ENCODE assay signal across 1 cellular context in genomic region chr1:118461154-118461553, GRCh38.
TF ChIP-seq lines count a peak whose summit lies in the region.

No MANE protein-coding gene starts in this region.

TF ChIP-seq in GM23338, 12 proteins besides CTCF, POLR2A, EP300 and RAD21 (continued from another document):
- no peak for TF ChIP-seq ZNF462 (CRISPR knock-in tag; IDR thresholded peaks at IDR 0.05)
- no peak for TF ChIP-seq ZNF114 (CRISPR knock-in tag; IDR thresholded peaks at IDR 0.05)
- TF ChIP-seq CREB1 (CRISPR knock-in tag; IDR thresholded peaks at IDR 0.05; ENCODE audit: low read depth), result no peak
- no peak for TF ChIP-seq STAT1 (IDR thresholded peaks at IDR 0.05; ENCODE audit: unreplicated experiment)
- no peak for TF ChIP-seq REST (IDR thresholded peaks at IDR 0.05; ENCODE audit: unreplicated experiment)
- TF ChIP-seq ZNF331 (CRISPR knock-in tag; IDR thresholded peaks at IDR 0.05; ENCODE audit: low read depth), result no peak
- no peak for TF ChIP-seq EZH2phosphoT487 (IDR thresholded peaks at IDR 0.05; ENCODE audit: unreplicated experiment)
- no peak for TF ChIP-seq POLR2AphosphoS5 (IDR thresholded peaks at IDR 0.05; ENCODE audit: low read depth)
TF ChIP-seq in GM23338: peak in this region for 0.
